16 cellular contexts compared by ENCODE assay signal in genomic region chr2:36538345-36538744, GRCh38. TPM values are rescaled to one million over a fixed set of nuclear protein-coding genes. Genes with fewer than 3 reads are reported as not detected.
DNase-seq lines count a peak whose midpoint lies in the region; ATAC-seq, FAIRE-seq and TF ChIP-seq lines count a peak whose summit lies in the region.
"Had no signal": no experiment of that assay in that cellular context is flagged by ENCODE, and none has a peak within 500 bp of the region (broad histone marks: within the 10 kb centered on the region; RNA-seq: fewer than 3 reads in every experiment).

No MANE protein-coding gene starts in this region.

- TF ChIP-seq POLR2A in K562 (conservative IDR thresholded peaks at IDR 0.05) = no peak

- WGBS in K562 (ENCODE audit: insufficient coverage, low coverage, missing lambda C conversion rate) = 0% methylated on average over 5 of the region's 5 CpGs

- H3K9me1 ChIP-seq in K562 (ENCODE audit: control insufficient read depth, insufficient read depth, low read length) = no peaks in the 10 kb centered on the region

- TF ChIP-seq RAD21 in K562 (CRISPR knock-in tag; conservative IDR thresholded peaks at IDR 0.05 in 1 of 2, IDR thresholded peaks at IDR 0.05 in 1 of 2) = no peak

- H2AFZ ChIP-seq in K562 (ENCODE audit: low read depth, low read length) = no peak overlapping the region

- ATAC-seq in K562 (peak; percentile 77), HG03280 (IDR thresholded peaks at IDR 0.05; ENCODE audit: unreplicated experiment) (no peak)
- ATAC-seq: mucosa of descending colon had no signal

- no peak overlapping the region for H3K9ac ChIP-seq in K562 (ENCODE audit: insufficient read depth in 1 of 2, low read depth in 2 of 2, low read length in 2 of 2)

- no peak for TF ChIP-seq CTCF in BE2C (IDR thresholded peaks at IDR 0.05; ENCODE audit: low read depth, low read length)
- no peak for TF ChIP-seq CTCF in K562 (IDR thresholded peaks at IDR 0.05 in 2 of 3, conservative IDR thresholded peaks at IDR 0.05 in 1 of 3; ENCODE audit: insufficient read depth in 2 of 3, low read depth in 1 of 3, low read length in 3 of 3)
- TF ChIP-seq CTCF in GM20000 (IDR thresholded peaks at IDR 0.05; ENCODE audit: extremely low read depth, missing control alignments) = no peak

- peak; percentile 79 for FAIRE-seq in K562 (lab: Jason Lieb, UNC)
- FAIRE-seq: keratinocyte, small intestine had no signal

- H3K27me3 ChIP-seq in BE2C (no peaks in the 10 kb centered on the region; the same call in 1 of the 2 replicates), K562 (ENCODE audit: control insufficient read depth in 2 of 2, insufficient read depth in 2 of 2, low read length in 2 of 2) (peaks cover 0 to 4% of the 10 kb centered on the region in 2 experiments; a peak in 1 of 5 replicates)
- H3K27me3 ChIP-seq: stomach had no signal

- H4K20me1 ChIP-seq in K562 (replicated peaks; ENCODE audit: control insufficient read depth, insufficient read depth, low read length) = no peaks in the 10 kb centered on the region

- in situ Hi-C loops in K562 (cut with MboI) = no loop called here

- H3K4me1 ChIP-seq in BE2C = no peaks in the 10 kb centered on the region
- H3K4me1 ChIP-seq in K562 (replicated peaks in 1 of 2; ENCODE audit: control insufficient read depth in 2 of 2, insufficient read depth in 2 of 2, low read length in 2 of 2) = peaks cover 7 to 23% of the 10 kb centered on the region in 2 experiments; a peak in 4 of 5 replicates

- peak; percentile 31 for DNase-seq in BE2C
- DNase-seq in M059J (ENCODE audit: low read depth) = peak; percentile 38
- DNase-seq in NCI-H2227 treated with DMSO at 0.1 percent for 48 hours (lab: John Stamatoyannopoulos, UW) = peak; percentile 42
- DNase-seq in K562 (ENCODE audit: extremely low read depth in 1 of 4, low spot score in 3 of 4) = peak in 2 of 4 experiments; percentile 36 to 57
- DNase-seq in GM20000 (ENCODE audit: low spot score) = no peak
- DNase-seq in stimulated activated CD4-positive, alpha-beta T cell treated with anti-CD3 and anti-CD28 coated beads, Interleukin-4, amount 100 ng/mL, for 4 hours = no peak
- DNase-seq in activated effector memory CD4-positive, alpha-beta T cell treated with anti-CD3 and anti-CD28 coated beads, Interleukin-2, amount 50 U/mL, for 16 hours = no peak
- DNase-seq: activated CD4-positive, alpha-beta T cell treated with anti-CD3 and anti-CD28 coated beads, Interleukin-2, amount 10 ng/mL, durations not matched to agents 7 days and 5 days; activated T-cell treated with anti-CD3 and anti-CD28 coated beads, Interleukin-2, amount 50 U/mL, for 24 hours; Kasumi-1; mucosa of descending colon; small intestine; stomach; T1000 had no signal

- H3K4me2 ChIP-seq in K562 (ENCODE audit: insufficient read depth, low read length) = no peak overlapping the region

- POLR2A ChIA-PET in K562 (lab: Yijun Ruan, JAX) = interaction anchor here (1.1 to 1.5 kb wide), 2 partner anchors 10 to 15 kb away, joined by 3 to 4 read pairs; no protein-coding TSS in a partner anchor

- no peak overlapping the region for H3K4me3 ChIP-seq in BE2C (ENCODE audit: low read depth, low read length)
- no peak overlapping the region for H3K4me3 ChIP-seq in K562
- H3K4me3 ChIP-seq: mucosa of descending colon, stomach had no signal

- H3K79me2 ChIP-seq in K562 (ENCODE audit: control insufficient read depth, insufficient read depth, low read length) = no peaks in the 10 kb centered on the region

- intact Hi-C loops in K562 (cut with micrococcal nuclease) = no loop called here

- no peaks in the 10 kb centered on the region for H3K36me3 ChIP-seq in BE2C
- no peaks in the 10 kb centered on the region for H3K36me3 ChIP-seq in K562 (ENCODE audit: control insufficient read depth, insufficient read depth, low read length)

- H3K9me3 ChIP-seq in BE2C (no peaks in the 10 kb centered on the region), K562 (replicated peaks; ENCODE audit: control insufficient read depth, insufficient read depth, low read depth, low read length) (no peaks in the 10 kb centered on the region)
- H3K9me3 ChIP-seq: mucosa of descending colon, stomach had no signal

- no peak overlapping the region for H3K27ac ChIP-seq in K562 (ENCODE audit: extremely low read depth, low read depth, low read length)
- H3K27ac ChIP-seq: stomach had no signal

- no TSS peak for BruUV-seq in K562 (replicated peaks; lab: Mats Ljungman, UMichigan)

- CTCF ChIA-PET in K562 (lab: Yijun Ruan, JAX; ENCODE audit: low intra/inter-chr PET ratio) = no interaction called here

- no peak for TF ChIP-seq EP300 in K562 (IDR thresholded peaks at IDR 0.05; ENCODE audit: low read length)

TF ChIP-seq in K562, 482 proteins besides CTCF, POLR2A, EP300 and RAD21:
- TF ChIP-seq ELK3 (CRISPR knock-in tag; IDR thresholded peaks at IDR 0.05) (no peak), TAL1 (IDR thresholded peaks at IDR 0.05) (peak; percentile 43), NFIC (IDR thresholded peaks at IDR 0.05) (peak; percentile 80), MEF2A (IDR thresholded peaks at IDR 0.05; ENCODE audit: control insufficient read depth, low read depth, low read length) (no peak), SOX6 (IDR thresholded peaks at IDR 0.05) (peak; percentile 50; the same call in 1 of the 2 replicates), CBFA2T2 (conservative IDR thresholded peaks at IDR 0.05) (0 out of 2 replicates have a peak, but pooled peaks have one; percentile 19), HEY1 (CRISPR knock-in tag; IDR thresholded peaks at IDR 0.05; ENCODE audit: borderline replicate concordance) (no peak), TEAD4 (IDR thresholded peaks at IDR 0.05; ENCODE audit: low read length) (peak; percentile 61), TEAD4 (CRISPR knock-in tag; IDR thresholded peaks at IDR 0.05; ENCODE audit: borderline replicate concordance) (no peak), ZNF224 (CRISPR knock-in tag; IDR thresholded peaks at IDR 0.05) (no peak), ELF1 (tag; IDR thresholded peaks at IDR 0.05) (no peak), TCF3 (CRISPR knock-in tag; IDR thresholded peaks at IDR 0.05) (peak; percentile 70), ZNF668 (CRISPR knock-in tag; IDR thresholded peaks at IDR 0.05) (no peak), ZKSCAN3 (CRISPR knock-in tag; IDR thresholded peaks at IDR 0.05) (no peak), CBFA2T3 (IDR thresholded peaks at IDR 0.05) (peak; percentile 50), ARID1B (IDR thresholded peaks at IDR 0.05) (0 out of 2 replicates have a peak, but pooled peaks have one; percentile 16)

RNA-seq across cellular contexts. Expression of gene FEZ2, which starts 59.6 kb away (rescaled TPM):
- 18.7 TPM for polyA plus RNA-seq in BE2C (2012; ENCODE audit: insufficient read depth, insufficient read length, low read depth)
- total RNA-seq in M059J (2014; rRNA removed; shearing (Covaris generic)) = 103 and 153 TPM in 2 replicates
- total RNA-seq in K562 (2011; cell fraction: chromatin; rRNA removed; ENCODE audit: low replicate concordance) = 20.5 and 72.9 TPM in 2 replicates
- total RNA-seq in K562 (2011; cell fraction: nucleolus; rRNA removed) = 7.5 and 10.5 TPM in 2 replicates
- 30.0 and 48.2 TPM in 2 replicates for total RNA-seq in K562 (2011; cell fraction: nucleoplasm; rRNA removed)
- total RNA-seq in K562 (2014; rRNA removed) (19.7 and 20.0 TPM in 2 replicates), K562 (2014; rRNA removed; fragmentation: Illumina TruSeq; extraction: Trizol) (28.8 and 42.9 TPM in 2 replicates), K562 (2015; rRNA removed; fragmentation: Illumina TruSeq; extraction: Trizol) (28.3 and 28.7 TPM in 2 replicates), K562 (2021) (19.2 and 20.1 TPM in 2 replicates)
- polyA plus RNA-seq in K562 (2011; rRNA removed) (29.7 and 35.5 TPM in 2 replicates), K562 (2014; fragmentation: Illumina TruSeq; extraction: Trizol) (20.9 and 23.8 TPM in 2 replicates), K562 (2014; fragmentation: Nextera tagmentation; extraction: Ambion mirVana) (10 to 100 TPM in 1 of 2 experiments, 1 to 10 TPM in 1; 9.9 to 10.8 TPM), K562 (2014; rRNA removed) (16.6 and 17.3 TPM in 2 replicates)
- 5.4 and 14.7 TPM in 2 replicates for polyA plus RNA-seq in K562 (2011; cell fraction: cytosol; rRNA removed)
- polyA plus RNA-seq in K562 (2011; cell fraction: nucleus; rRNA removed) = 11.1 and 17.5 TPM in 2 replicates
- polyA plus RNA-seq in K562 (2012) = 18.8 and 23.4 TPM in 2 replicates
- polyA minus RNA-seq in K562 (2011; rRNA and poly(A)+ RNA removed) = 40.5 and 45.0 TPM in 2 replicates
- polyA minus RNA-seq in K562 (2011; cell fraction: cytosol; rRNA and poly(A)+ RNA removed) = 7.8 and 15.2 TPM in 2 replicates
- 21.0 and 39.5 TPM in 2 replicates for polyA minus RNA-seq in K562 (2011; cell fraction: nucleus; rRNA and poly(A)+ RNA removed)

Comparison
In these comparisons a context has a peak if more than half of its experiments do, and no peak if none do; other contexts are left out.
1. DNase-seq: peak in BE2C (single experiment), M059J (single experiment) and NCI-H2227 treated with DMSO at 0.1 percent for 48 hours (single experiment); none in GM20000 (single experiment), stimulated activated CD4-positive, alpha-beta T cell treated with anti-CD3 and anti-CD28 coated beads, Interleukin-4, amount 100 ng/mL, for 4 hours (0 of 2) and activated effector memory CD4-positive, alpha-beta T cell treated with anti-CD3 and anti-CD28 coated beads, Interleukin-2, amount 50 U/mL, for 16 hours (single experiment).